In genomic region chr1:110616587-110616986, GRCh38 we compare ENCODE assay signal across 10 cellular contexts. TPM values are rescaled to one million over a fixed set of nuclear protein-coding genes. Genes with fewer than 3 reads are reported as not detected.
DNase-seq lines count a peak whose midpoint lies in the region; ATAC-seq and TF ChIP-seq lines count a peak whose summit lies in the region.
"Had no signal": no experiment of that assay in that cellular context is flagged by ENCODE, and none has a peak within 500 bp of the region (broad histone marks: within the 10 kb centered on the region; RNA-seq: fewer than 3 reads in every experiment).

No MANE protein-coding gene starts in this region.

- no CpG with 5 or more reads among the region's 3 CpGs for WGBS in mesendoderm (ENCODE audit: extremely low coverage, insufficient coverage, low lambda C conversion rate)

- H3K79me1 ChIP-seq in mesendoderm (ENCODE audit: low read length): no peaks in the 10 kb centered on the region

- no peak overlapping the region for H2AFZ ChIP-seq in DND-41 (ENCODE audit: low read depth, low read length)
- no peak overlapping the region for H2AFZ ChIP-seq in PC-3 (ENCODE audit: low read length)

- ATAC-seq in DND-41 (ENCODE audit: insufficient read depth, low read depth): no peak
- ATAC-seq in PC-3: no peak
- no peak for ATAC-seq in foreskin keratinocyte
- no peak for ATAC-seq in HG03378 (IDR thresholded peaks at IDR 0.05; ENCODE audit: unreplicated experiment)
- no peak for ATAC-seq in T-helper 17 cell
- ATAC-seq: HepG2 had no signal

- no peak overlapping the region for H2BK5ac ChIP-seq in mesendoderm (ENCODE audit: low read length)

- no peak overlapping the region for H3K18ac ChIP-seq in mesendoderm (ENCODE audit: low read length)

- H2AK5ac ChIP-seq in mesendoderm (ENCODE audit: low read length): no peak overlapping the region

- no peaks in the 10 kb centered on the region for H3F3A ChIP-seq in PC-3 (ENCODE audit: low read length, unreplicated experiment)

- H3K4me2 ChIP-seq in DND-41 (ENCODE audit: insufficient read depth, low read length) (no peak overlapping the region), PC-3 (ENCODE audit: low read length) (no peak overlapping the region), mesendoderm (ENCODE audit: low read length) (no peak overlapping the region)

- H4K20me1 ChIP-seq in DND-41 (ENCODE audit: insufficient read depth, low read length) (peaks cover 5% of the 10 kb centered on the region), PC-3 (ENCODE audit: low read length) (no peaks in the 10 kb centered on the region)

- no TSS peak for BruUV-seq in PC-3 (replicated peaks; lab: Mats Ljungman, UMichigan)

- H3K9ac ChIP-seq in DND-41 (ENCODE audit: low read depth, low read length): no peak overlapping the region
- no peak overlapping the region for H3K9ac ChIP-seq in PC-3 (ENCODE audit: low read length)
- H3K9ac ChIP-seq in mesendoderm (ENCODE audit: low read length): no peak overlapping the region

- intact Hi-C loops in PC-3 (cut with micrococcal nuclease): loop anchor here (5.0 to 10.0 kb wide), 4 partner anchors 69 to 529 kb away; no protein-coding TSS in a partner anchor

- H3K9me2 ChIP-seq in PC-3 (replicated peaks; ENCODE audit: low read length): no peaks in the 10 kb centered on the region

- TF ChIP-seq CTCF in DND-41 (IDR thresholded peaks at IDR 0.05; ENCODE audit: borderline replicate concordance, extremely low read depth, low read length, poor library complexity, severe bottlenecking) (no peak), PC-3 (conservative IDR thresholded peaks at IDR 0.05; ENCODE audit: low read depth, low read length) (no peak), foreskin keratinocyte (conservative IDR thresholded peaks at IDR 0.05) (no peak)

- no peak overlapping the region for H2BK15ac ChIP-seq in mesendoderm (replicated peaks; ENCODE audit: low read depth)

- H3K27ac ChIP-seq in DND-41 (ENCODE audit: low read length): no peak overlapping the region
- H3K27ac ChIP-seq in PC-3 (ENCODE audit: low read length): no peak overlapping the region
- H3K27ac ChIP-seq in mesendoderm (ENCODE audit: low read depth, low read length): no peak overlapping the region
- H3K27ac ChIP-seq in foreskin keratinocyte: no peak overlapping the region
- H3K27ac ChIP-seq: right atrium auricular region, SJSA1 had no signal

- H3K4me3 Mint-ChIP-seq in T-helper 17 cell: no peak overlapping the region

- no peak overlapping the region for H4K8ac ChIP-seq in mesendoderm (ENCODE audit: low read depth, low read length)

- DNase-seq in DND-41: peak; percentile 30
- peak; percentile 12 for DNase-seq in KG1 (lab: John Stamatoyannopoulos, UW)
- DNase-seq in PC-3: peak; percentile 27
- peak; percentile 3 for DNase-seq in mesendoderm
- DNase-seq in foreskin keratinocyte: no peak
- no peak for DNase-seq in T-helper 17 cell

- H3K23ac ChIP-seq in mesendoderm (ENCODE audit: low read length): no peak overlapping the region

- H2BK120ac ChIP-seq in mesendoderm (ENCODE audit: low read depth, low read length): no peak overlapping the region

- no peaks in the 10 kb centered on the region for H3K9me3 ChIP-seq in DND-41 (ENCODE audit: insufficient read depth, low read length, severe bottlenecking)
- no peaks in the 10 kb centered on the region for H3K9me3 ChIP-seq in PC-3 (ENCODE audit: low read length)
- H3K9me3 ChIP-seq in T-helper 17 cell (ENCODE audit: control insufficient read depth, low read length, poor library complexity, severe bottlenecking): no peaks in the 10 kb centered on the region
- H3K9me3 ChIP-seq: right atrium auricular region, SJSA1 had no signal

- H3K36me3 ChIP-seq in DND-41 (ENCODE audit: insufficient read depth, low read length) (no peaks in the 10 kb centered on the region), PC-3 (ENCODE audit: low read depth, low read length) (no peaks in the 10 kb centered on the region), mesendoderm (ENCODE audit: control insufficient read depth, insufficient read depth, low read length) (no peaks in the 10 kb centered on the region)
- H3K36me3 ChIP-seq: right atrium auricular region, SJSA1 had no signal

- peaks cover 21% of the 10 kb centered on the region for H3K4me1 ChIP-seq in DND-41 (ENCODE audit: insufficient read depth, low read length)
- peaks cover 6% of the 10 kb centered on the region; the same call in 1 of the 2 replicates for H3K4me1 ChIP-seq in PC-3 (ENCODE audit: insufficient read depth, low read length)
- H3K4me1 ChIP-seq in mesendoderm (ENCODE audit: control insufficient read depth, low read depth, low read length): no peaks in the 10 kb centered on the region
- no peaks in the 10 kb centered on the region for H3K4me1 ChIP-seq in foreskin keratinocyte
- H3K4me1 ChIP-seq: SJSA1 had no signal

- H3K79me2 ChIP-seq in DND-41 (ENCODE audit: insufficient read depth, low read length) (no peaks in the 10 kb centered on the region), PC-3 (ENCODE audit: low read length) (no peaks in the 10 kb centered on the region), mesendoderm (ENCODE audit: control insufficient read depth, insufficient read depth, low read length) (no peaks in the 10 kb centered on the region)

- H3K27me3 Mint-ChIP-seq in T-helper 17 cell: no peaks in the 10 kb centered on the region

- H3K27me3 ChIP-seq in DND-41 (ENCODE audit: insufficient read depth, low read length, poor library complexity) (peaks cover 37% of the 10 kb centered on the region), PC-3 (ENCODE audit: low read length) (peaks cover 26% of the 10 kb centered on the region), mesendoderm (ENCODE audit: insufficient read depth, low read length, poor library complexity) (no peaks in the 10 kb centered on the region), foreskin keratinocyte (peaks cover 25% of the 10 kb centered on the region)
- H3K27me3 ChIP-seq: right atrium auricular region had no signal

- POLR2A ChIA-PET in PC-3 (lab: Charles Lee; ENCODE audit: unreplicated experiment): no interaction called here

- peaks cover 38% of the 10 kb centered on the region for H3K4me1 Mint-ChIP-seq in T-helper 17 cell

- peaks cover 7% of the 10 kb centered on the region for H3K36me3 Mint-ChIP-seq in T-helper 17 cell (ENCODE audit: low read depth)

- no peak overlapping the region for H3K27ac Mint-ChIP-seq in T-helper 17 cell

- H4K5ac ChIP-seq in mesendoderm (ENCODE audit: low read length): no peak overlapping the region

- no peak overlapping the region for H3K56ac ChIP-seq in mesendoderm (ENCODE audit: low read length)

- CTCF ChIA-PET in PC-3 (lab: Charles Lee): interaction anchor here (0.6 kb wide), 1 partner anchor 154 kb away, joined by 3 read pairs; no protein-coding TSS in a partner anchor

- H3K4me3 ChIP-seq in DND-41 (ENCODE audit: low read depth in 1 of 2, low read length in 2 of 2) (no peak overlapping the region), PC-3 (ENCODE audit: low read length) (no peak overlapping the region), mesendoderm (ENCODE audit: low read length) (no peak overlapping the region)
- H3K4me3 ChIP-seq: right atrium auricular region, SJSA1 had no signal

- H3K4ac ChIP-seq in mesendoderm (ENCODE audit: low read depth, low read length): no peak overlapping the region

RNA-seq across cellular contexts. Expression of gene KCNA2, which starts 10.4 kb away (rescaled TPM):
- total RNA-seq in PC-3 (2014; rRNA removed) (not detected in 2 replicates), foreskin keratinocyte (not detected in 2 replicates), T-helper 17 cell (1 to 10 TPM; 3.1 to 3.9 TPM)
- 0.22 TPM for polyA plus RNA-seq in mesendoderm (2013, experiment 1 of 2)
- polyA plus RNA-seq in mesendoderm (2013, experiment 2 of 2): 0.18 TPM
- not detected in 2 replicates for polyA plus RNA-seq in foreskin keratinocyte
- total RNA-seq: HepG2, SJSA1 had no signal
- polyA plus RNA-seq: HepG2 had no signal

RNA-seq across cellular contexts. Expression of gene KCNA3, which starts 58.2 kb away (rescaled TPM):
- total RNA-seq in PC-3 (2014; rRNA removed) (not detected in 2 replicates), foreskin keratinocyte (not detected in 2 replicates), T-helper 17 cell (100 to 1,000 TPM; 114 to 115 TPM)
- polyA plus RNA-seq in mesendoderm (2013, experiment 1 of 2): 0.20 TPM
- polyA plus RNA-seq in mesendoderm (2013, experiment 2 of 2): 0.18 TPM
- polyA plus RNA-seq in foreskin keratinocyte: not detected in 2 replicates
- total RNA-seq: HepG2, SJSA1 had no signal
- polyA plus RNA-seq: HepG2 had no signal

Comparison
In these comparisons a context has a peak if more than half of its experiments do, and no peak if none do; other contexts are left out.
1. DNase-seq: peak in DND-41 (single experiment), KG1 (single experiment), PC-3 (single experiment) and mesendoderm (single experiment); none in foreskin keratinocyte (0 of 2) and T-helper 17 cell (0 of 3).
2. RNA of gene KCNA3, which starts 58.2 kb away (total RNA-seq): 114 to 115 TPM in T-helper 17 cell; not detected in PC-3 and not detected in foreskin keratinocyte; every median in the first group is over 100 times any median in the second.